20 cellular contexts compared by ENCODE assay signal in genomic region chr7:133197972-133198544, GRCh38.
"Had no signal": no experiment of that assay in that cellular context is flagged by ENCODE, and none has a peak within 500 bp of the region (broad histone marks: within the 10 kb centered on the region; RNA-seq: fewer than 3 reads in every experiment).

No MANE protein-coding gene starts in this region.

- H3K27ac ChIP-seq: dorsolateral prefrontal cortex, epithelial cell of prostate, lower lobe of right lung, thyroid gland had no signal

- H3K36me3 Mint-ChIP-seq: activated CD8-positive, alpha-beta memory T cell treated with anti-CD3 and anti-CD28 coated beads, Interleukin-2, amount 10 ng/mL, durations not matched to agents 7 days and 5 days; activated naive CD8-positive, alpha-beta T cell treated with anti-CD3 and anti-CD28 coated beads, Interleukin-2, amount 10 ng/mL, durations not matched to agents 7 days and 5 days; immature natural killer cell; mesothelial cell of epicardium; natural killer cell treated with Interleukin-12 subunit alpha and Interleukin-12 subunit beta and Interleukin-15 and Interleukin-18, amount 100 ng/mL, for 72 hours; stimulated activated naive B cell treated with anti-CD40 and anti-IgM and Interleukin-4, amounts not matched to agents 10 μg/mL and 1 μg/mL and 100 μg/mL, for 72 hours had no signal

- H3K27ac Mint-ChIP-seq: activated CD4-positive, alpha-beta memory T cell treated with anti-CD3 and anti-CD28 coated beads, Interleukin-2, amount 10 ng/mL, durations not matched to agents 7 days and 5 days; activated CD8-positive, alpha-beta memory T cell treated with anti-CD3 and anti-CD28 coated beads, Interleukin-2, amount 10 ng/mL, durations not matched to agents 7 days and 5 days; activated naive CD8-positive, alpha-beta T cell treated with anti-CD3 and anti-CD28 coated beads, Interleukin-2, amount 10 ng/mL, durations not matched to agents 7 days and 5 days; activated T-helper 17 cell treated with anti-CD3 and anti-CD28 coated beads, Interleukin-2, amount 50 U/mL, for 72 hours; immature natural killer cell; mesothelial cell of epicardium; natural killer cell treated with Interleukin-12 subunit alpha and Interleukin-12 subunit beta and Interleukin-15 and Interleukin-18, amount 100 ng/mL, for 72 hours; stimulated activated naive B cell treated with anti-CD40 and anti-IgM and Interleukin-4, amounts not matched to agents 10 μg/mL and 1 μg/mL and 100 μg/mL, for 72 hours had no signal

- H3K36me3 ChIP-seq: lower lobe of right lung, thyroid gland had no signal

- H3K4me1 Mint-ChIP-seq: activated CD4-positive, alpha-beta memory T cell treated with anti-CD3 and anti-CD28 coated beads, Interleukin-2, amount 10 ng/mL, durations not matched to agents 7 days and 5 days; activated CD8-positive, alpha-beta memory T cell treated with anti-CD3 and anti-CD28 coated beads, Interleukin-2, amount 10 ng/mL, durations not matched to agents 7 days and 5 days; activated naive CD8-positive, alpha-beta T cell treated with anti-CD3 and anti-CD28 coated beads, Interleukin-2, amount 10 ng/mL, durations not matched to agents 7 days and 5 days; activated T-helper 17 cell treated with anti-CD3 and anti-CD28 coated beads, Interleukin-2, amount 50 U/mL, for 72 hours; immature natural killer cell; stimulated activated naive B cell treated with anti-CD40 and anti-IgM and Interleukin-4, amounts not matched to agents 10 μg/mL and 1 μg/mL and 100 μg/mL, for 72 hours had no signal

- H3K4me3 ChIP-seq: dorsolateral prefrontal cortex, lower lobe of right lung, thyroid gland had no signal

- H3K9me3 ChIP-seq: lower lobe of right lung, thyroid gland had no signal

- DNase-seq: activated CD4-positive, alpha-beta memory T cell treated with anti-CD3 and anti-CD28 coated beads, Interleukin-2, amount 10 ng/mL, durations not matched to agents 7 days and 5 days; activated CD4-positive, alpha-beta T cell treated with anti-CD3 and anti-CD28 coated beads for 4 hours; activated CD8-positive, alpha-beta memory T cell treated with anti-CD3 and anti-CD28 coated beads, Interleukin-2, amount 10 ng/mL, durations not matched to agents 7 days and 5 days; activated naive CD4-positive, alpha-beta T cell; activated naive CD8-positive, alpha-beta T cell treated with anti-CD3 and anti-CD28 coated beads, Interleukin-2, amount 10 ng/mL, durations not matched to agents 7 days and 5 days; amygdala; central memory CD4-positive, alpha-beta T cell; dorsolateral prefrontal cortex; foreskin fibroblast; hypothalamus; immature natural killer cell; left cardiac atrium; lower lobe of right lung; occipital lobe; stimulated activated naive B cell treated with anti-CD40 and anti-IgM and Interleukin-4, amounts not matched to agents 10 μg/mL and 1 μg/mL and 100 μg/mL, for 72 hours; thyroid gland had no signal

- H3K4me3 Mint-ChIP-seq: activated CD4-positive, alpha-beta memory T cell treated with anti-CD3 and anti-CD28 coated beads, Interleukin-2, amount 10 ng/mL, durations not matched to agents 7 days and 5 days; activated CD8-positive, alpha-beta memory T cell treated with anti-CD3 and anti-CD28 coated beads, Interleukin-2, amount 10 ng/mL, durations not matched to agents 7 days and 5 days; activated naive CD8-positive, alpha-beta T cell treated with anti-CD3 and anti-CD28 coated beads, Interleukin-2, amount 10 ng/mL, durations not matched to agents 7 days and 5 days; activated T-helper 17 cell treated with anti-CD3 and anti-CD28 coated beads, Interleukin-2, amount 50 U/mL, for 72 hours; immature natural killer cell; mesothelial cell of epicardium; natural killer cell treated with Interleukin-12 subunit alpha and Interleukin-12 subunit beta and Interleukin-15 and Interleukin-18, amount 100 ng/mL, for 72 hours; stimulated activated naive B cell treated with anti-CD40 and anti-IgM and Interleukin-4, amounts not matched to agents 10 μg/mL and 1 μg/mL and 100 μg/mL, for 72 hours had no signal

- H3K4me1 ChIP-seq: lower lobe of right lung, thyroid gland had no signal

- H3K9me3 Mint-ChIP-seq: activated CD4-positive, alpha-beta memory T cell treated with anti-CD3 and anti-CD28 coated beads, Interleukin-2, amount 10 ng/mL, durations not matched to agents 7 days and 5 days; activated naive CD8-positive, alpha-beta T cell treated with anti-CD3 and anti-CD28 coated beads, Interleukin-2, amount 10 ng/mL, durations not matched to agents 7 days and 5 days; activated T-helper 17 cell treated with anti-CD3 and anti-CD28 coated beads, Interleukin-2, amount 50 U/mL, for 72 hours; immature natural killer cell; mesothelial cell of epicardium; natural killer cell treated with Interleukin-12 subunit alpha and Interleukin-12 subunit beta and Interleukin-15 and Interleukin-18, amount 100 ng/mL, for 72 hours had no signal

- H3K27me3 ChIP-seq: thyroid gland had no signal
